In genomic region chr1:89938171-89939055, GRCh38 we compare ENCODE assay signal across 1 cellular context.
A peak's percentile ranks its signal among the peaks of the same experiment; 100 is the strongest.
TF ChIP-seq lines count a peak whose summit lies in the region.

No MANE protein-coding gene starts in this region.

TF ChIP-seq in H1, 55 proteins besides CTCF, POLR2A, EP300 and RAD21:
- TF ChIP-seq BCL11A (IDR thresholded peaks at IDR 0.05; ENCODE audit: low read depth in 2 of 2, low read length in 2 of 2), result no peak
- TF ChIP-seq BACH1 (IDR thresholded peaks at IDR 0.05; ENCODE audit: low read length), result peak; percentile 82
- peak; percentile 78 for TF ChIP-seq MAFK (IDR thresholded peaks at IDR 0.05; ENCODE audit: low read depth, low read length)
